In the genomic region with DNA sequence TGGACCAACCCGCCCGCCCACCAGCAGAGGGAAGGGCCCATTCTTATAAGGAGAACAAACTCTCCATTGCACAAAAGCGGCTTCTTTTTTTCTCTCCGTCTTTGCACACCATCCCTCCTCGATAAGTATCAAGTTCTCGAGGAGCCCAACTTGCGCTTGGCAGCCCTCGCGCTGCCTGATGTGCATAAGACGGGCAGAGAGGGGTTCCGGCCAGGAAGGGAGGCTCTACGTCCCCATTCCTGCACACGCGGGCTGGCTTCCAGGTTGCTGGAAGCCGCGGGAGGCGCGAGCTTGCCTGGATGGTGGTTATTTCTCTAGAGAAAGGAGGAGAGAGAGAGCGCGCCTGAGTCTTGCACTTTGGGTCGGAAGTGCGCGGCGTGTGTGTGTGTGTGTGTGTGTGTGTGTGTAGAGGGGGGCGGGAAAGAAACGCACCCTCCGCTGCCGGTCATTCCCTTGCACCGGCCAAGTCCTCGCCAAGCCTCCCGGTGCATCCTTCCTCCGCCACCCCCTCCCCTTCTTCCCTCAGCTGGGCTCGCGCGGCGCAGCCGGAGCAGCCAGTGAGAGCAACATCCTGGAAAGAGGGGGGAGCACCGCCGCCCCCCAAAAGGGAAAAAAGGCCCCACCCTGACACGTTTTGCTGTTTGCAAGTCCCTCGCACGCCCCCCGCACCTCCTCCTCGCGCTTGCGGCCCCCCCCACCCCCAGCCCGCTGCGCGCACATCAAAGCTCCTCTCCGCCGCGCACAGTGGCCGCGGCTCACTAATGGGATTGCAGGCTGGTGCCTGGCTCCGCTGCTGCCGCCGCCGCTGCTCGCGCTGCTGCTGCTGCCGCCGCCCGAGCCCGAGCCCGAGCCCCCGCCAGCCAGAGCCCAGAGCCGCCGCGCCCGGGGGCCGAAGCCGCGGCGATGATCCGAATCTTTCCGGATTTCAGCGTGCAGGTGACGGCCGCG, we compare ENCODE assay signal across 9 cellular contexts. TPM values are rescaled to one million over a fixed set of nuclear protein-coding genes. Genes with fewer than 3 reads are reported as not detected.
DNase-seq lines count a peak whose midpoint lies in the region; ATAC-seq and TF ChIP-seq lines count a peak whose summit lies in the region.
"Had no signal": no experiment of that assay in that cellular context is flagged by ENCODE, and none has a peak within 500 bp of the region (broad histone marks: within the 10 kb centered on the region; RNA-seq: fewer than 3 reads in every experiment).

No MANE protein-coding gene starts in this region.

- POLR2A ChIA-PET in CD4-positive, alpha-beta memory T cell (lab: Charles Lee; ENCODE audit: partially characterized antibody): no interaction called here

- dilution Hi-C loops in mammary epithelial cell (cut with HindIII; ENCODE audit: low sequenced_read_pairs): no loop called here

- in situ Hi-C loops in mammary epithelial cell (cut with MboI; ENCODE audit: low sequenced_read_pairs in 2 of 2): no loop called here

- H3K27ac Mint-ChIP-seq in CD4-positive, alpha-beta memory T cell: no peak overlapping the region

- CTCF ChIA-PET in CD4-positive, alpha-beta memory T cell (lab: Charles Lee; ENCODE audit: partially characterized antibody): no interaction called here
- CTCF ChIA-PET in mammary epithelial cell (lab: Charles Lee; ENCODE audit: low non-redundant PET): no interaction called here

- no peaks in the 10 kb centered on the region for H4K20me1 ChIP-seq in mammary epithelial cell (ENCODE audit: insufficient read depth, low read length)

- BruUV-seq in mammary epithelial cell (replicated peaks; lab: Mats Ljungman, UMichigan): no TSS peak

- no peak overlapping the region for H3K27ac ChIP-seq in CD4-positive, alpha-beta memory T cell (ENCODE audit: low read depth, low read length)
- H3K27ac ChIP-seq in mammary epithelial cell (ENCODE audit: insufficient read depth, low read depth, low read length) (no peak overlapping the region), testis (no peak overlapping the region)
- H3K27ac ChIP-seq: HL-60 had no signal

- H3K36me3 Mint-ChIP-seq in CD4-positive, alpha-beta memory T cell: no peaks in the 10 kb centered on the region

- H3K27me3 Mint-ChIP-seq in CD4-positive, alpha-beta memory T cell: peaks cover 38 to 46% of the 10 kb centered on the region in 2 donors

- no peaks in the 10 kb centered on the region for H3K79me2 ChIP-seq in mammary epithelial cell (ENCODE audit: insufficient read depth, low read length)

- peaks cover 3 to 24% (median 16%) of the 10 kb centered on the region in 4 donors for H3K4me1 Mint-ChIP-seq in CD4-positive, alpha-beta memory T cell

- peak overlapping the region; percentile 38 for H2AFZ ChIP-seq in mammary epithelial cell (ENCODE audit: low read depth, low read length)

- H3K4me3 ChIP-seq in CD4-positive, alpha-beta memory T cell (ENCODE audit: low read length in 2 of 2): no peak overlapping the region
- peak overlapping the region in 2 of 3 experiments; percentile 9 to 15 for H3K4me3 ChIP-seq in mammary epithelial cell (replicated peaks in 1 of 3; ENCODE audit: insufficient read depth in 1 of 3, low read depth in 2 of 3, low read length in 3 of 3)
- peak overlapping the region; percentile 42 to 56 for H3K4me3 ChIP-seq in testis

- no peak for TF ChIP-seq POLR2A in testis (IDR thresholded peaks at IDR 0.05)

- no peak overlapping the region for H3K9ac ChIP-seq in mammary epithelial cell (ENCODE audit: insufficient read depth, low read length)

- no peak for DNase-seq in CD4-positive, alpha-beta memory T cell
- DNase-seq in NCI-H1417 (lab: John Stamatoyannopoulos, UW) (peak; percentile 42 to 87 (median 83)), mammary epithelial cell (peak; percentile 17), left kidney (ENCODE audit: low read depth, low spot score) (peak; percentile 83), testis (peak; percentile 26), Kasumi-1 (lab: John Stamatoyannopoulos, UW) (no peak)

- WGBS in mammary epithelial cell (ENCODE audit: low coverage, missing lambda C conversion rate): 7% methylated on average over 22 of the region's 80 CpGs
- WGBS in testis, 2 donors: 0% methylated on average over 24 to 42 of the region's 80 CpGs

- H3K4me3 Mint-ChIP-seq in CD4-positive, alpha-beta memory T cell: peak overlapping the region in 5 of 8 donors; percentile 25 to 60 (median 50)

- peaks cover 4% of the 10 kb centered on the region for H3K4me1 ChIP-seq in CD4-positive, alpha-beta memory T cell (ENCODE audit: insufficient read depth, low read length)
- H3K4me1 ChIP-seq in mammary epithelial cell (ENCODE audit: insufficient read depth, low read length) (peaks cover 11% of the 10 kb centered on the region), testis (peaks cover 21% of the 10 kb centered on the region)

- ATAC-seq in HG02623 (IDR thresholded peaks at IDR 0.05; ENCODE audit: unreplicated experiment): no peak
- no peak for ATAC-seq in GM19452 (IDR thresholded peaks at IDR 0.05; ENCODE audit: unreplicated experiment)

- H3K36me3 ChIP-seq in CD4-positive, alpha-beta memory T cell (ENCODE audit: insufficient read depth, low read length): no peaks in the 10 kb centered on the region
- H3K36me3 ChIP-seq in mammary epithelial cell (ENCODE audit: insufficient read depth, low read length): no peaks in the 10 kb centered on the region
- H3K36me3 ChIP-seq in testis (ENCODE audit: low read depth, missing control alignments): no peaks in the 10 kb centered on the region

- H3K9me3 ChIP-seq in CD4-positive, alpha-beta memory T cell (ENCODE audit: control insufficient read depth in 1 of 2, low read length in 2 of 2): no peaks in the 10 kb centered on the region
- no peaks in the 10 kb centered on the region for H3K9me3 ChIP-seq in mammary epithelial cell (replicated peaks; ENCODE audit: insufficient read depth, low read length)
- no peaks in the 10 kb centered on the region for H3K9me3 ChIP-seq in testis

- peaks cover 28% of the 10 kb centered on the region for H3K27me3 ChIP-seq in CD4-positive, alpha-beta memory T cell (ENCODE audit: insufficient read depth, low read length)
- H3K27me3 ChIP-seq in mammary epithelial cell (ENCODE audit: insufficient read depth, low read length) (peaks cover 43% of the 10 kb centered on the region), testis (no peaks in the 10 kb centered on the region)

- H3K4me2 ChIP-seq in mammary epithelial cell (ENCODE audit: insufficient read depth, low read depth, low read length): peak overlapping the region; percentile 62

- intact Hi-C loops in CD4-positive, alpha-beta memory T cell (cut with micrococcal nuclease): no loop called here
- intact Hi-C loops in mammary epithelial cell (cut with micrococcal nuclease): loop anchor here (10.0 kb wide), 2 partner anchors 229 to 339 kb away; no protein-coding TSS in a partner anchor
- intact Hi-C loops in testis (cut with DNase I; ENCODE audit: low total_unique reads): no loop called here

- peaks cover 0 to 4% (median 0%) of the 10 kb centered on the region in 8 donors for H3K9me3 Mint-ChIP-seq in CD4-positive, alpha-beta memory T cell

- TF ChIP-seq CTCF in mammary epithelial cell (conservative IDR thresholded peaks at IDR 0.05 in 1 of 2, IDR thresholded peaks at IDR 0.05 in 1 of 2; ENCODE audit: extremely low read depth in 1 of 2, insufficient read depth in 1 of 2, low read depth in 1 of 2, low read length in 2 of 2) (no peak), testis (IDR thresholded peaks at IDR 0.05) (no peak)

RNA-seq across cellular contexts. Expression of a gene that starts 4.5 kb away (rescaled TPM):
- not detected for total RNA-seq in CD4-positive, alpha-beta memory T cell
- polyA plus RNA-seq in CD4-positive, alpha-beta memory T cell: not detected
- total RNA-seq in mammary epithelial cell (under 1 TPM in 1 of 2 donors, not detected in 1; 0.33 TPM), testis (1 to 10 TPM; 1.1 to 3.7 TPM)
- polyA plus RNA-seq in mammary epithelial cell (0.01 TPM), testis (ENCODE audit: insufficient read depth, low read depth, low replicate concordance) (1.8 TPM)
- not detected for polyA minus RNA-seq in mammary epithelial cell

Comparison
In these comparisons a context has a peak if more than half of its experiments do, and no peak if none do; other contexts are left out.
1. DNase-seq: peak in NCI-H1417 (3 of 3), mammary epithelial cell (single experiment), left kidney (single experiment) and testis (single experiment); none in CD4-positive, alpha-beta memory T cell (0 of 5) and Kasumi-1 (0 of 2).
2. H3K4me3 ChIP-seq: peak in mammary epithelial cell (2 of 3) and testis (2 of 2); none in CD4-positive, alpha-beta memory T cell (0 of 2).